Comparison of ENCODE assay signal across 12 cellular contexts in genomic region chr1:23695667-23696066, GRCh38. TPM values are rescaled to one million over a fixed set of nuclear protein-coding genes. Genes with fewer than 3 reads are reported as not detected.
DNase-seq lines count a peak whose midpoint lies in the region; ATAC-seq and TF ChIP-seq lines count a peak whose summit lies in the region.
"Had no signal": no experiment of that assay in that cellular context is flagged by ENCODE, and none has a peak within 500 bp of the region (broad histone marks: within the 10 kb centered on the region; RNA-seq: fewer than 3 reads in every experiment).

No MANE protein-coding gene starts in this region.

- no peaks in the 10 kb centered on the region for H3K9me2 ChIP-seq in PC-3 (replicated peaks; ENCODE audit: low read length)

- no peak for TF ChIP-seq CTCF in activated CD8-positive, alpha-beta T cell treated with anti-CD3 and anti-CD28 coated beads for 36 hours (IDR thresholded peaks at IDR 0.05)
- TF ChIP-seq CTCF in PC-3 (conservative IDR thresholded peaks at IDR 0.05; ENCODE audit: low read depth, low read length) (no peak), fibroblast of mammary gland (conservative IDR thresholded peaks at IDR 0.05; ENCODE audit: control insufficient read depth, insufficient read depth, low read depth, low read length) (no peak), sigmoid colon (IDR thresholded peaks at IDR 0.05) (no peak)

- no peak for TF ChIP-seq POLR2A in sigmoid colon (IDR thresholded peaks at IDR 0.05)

- H3K27ac Mint-ChIP-seq in activated CD8-positive, alpha-beta T cell treated with anti-CD3 and anti-CD28 coated beads for 36 hours, result peak overlapping the region; percentile 66
- H3K27ac Mint-ChIP-seq in activated CD8-positive, alpha-beta T cell treated with anti-CD3 and anti-CD28 coated beads, Interleukin-2, amount 10 ng/mL, durations not matched to agents 7 days and 5 days, result no peak overlapping the region
- H3K27ac Mint-ChIP-seq in stimulated activated effector memory CD8-positive, alpha-beta T cell treated with anti-CD3 and anti-CD28 coated beads, Interleukin-12 subunit alpha, Interleukin-12 subunit beta, amount 100 ng/mL, for 72 hours, result peak overlapping the region; percentile 97

- peaks cover 74% of the 10 kb centered on the region for H3K4me1 Mint-ChIP-seq in activated CD8-positive, alpha-beta T cell treated with anti-CD3 and anti-CD28 coated beads for 36 hours (ENCODE audit: low read depth)
- H3K4me1 Mint-ChIP-seq in activated CD8-positive, alpha-beta T cell treated with anti-CD3 and anti-CD28 coated beads, Interleukin-2, amount 10 ng/mL, durations not matched to agents 7 days and 5 days (ENCODE audit: low read depth), result peaks cover 71% of the 10 kb centered on the region
- H3K4me1 Mint-ChIP-seq in stimulated activated effector memory CD8-positive, alpha-beta T cell treated with anti-CD3 and anti-CD28 coated beads, Interleukin-12 subunit alpha, Interleukin-12 subunit beta, amount 100 ng/mL, for 72 hours, result peaks cover 64% of the 10 kb centered on the region

- H3K27me3 ChIP-seq in PC-3 (ENCODE audit: low read length) (no peaks in the 10 kb centered on the region), sigmoid colon (no peaks in the 10 kb centered on the region)
- H3K27me3 ChIP-seq: transverse colon had no signal

- H3K27ac ChIP-seq in PC-3 (ENCODE audit: low read length), result no peak overlapping the region
- H3K27ac ChIP-seq in sigmoid colon, result no peak overlapping the region
- H3K27ac ChIP-seq: KMS-11, skin epidermis, transverse colon had no signal

- H3K36me3 Mint-ChIP-seq in activated CD8-positive, alpha-beta T cell treated with anti-CD3 and anti-CD28 coated beads for 36 hours (ENCODE audit: low read depth), result peaks cover 86% of the 10 kb centered on the region
- H3K36me3 Mint-ChIP-seq in activated CD8-positive, alpha-beta T cell treated with anti-CD3 and anti-CD28 coated beads, Interleukin-2, amount 10 ng/mL, durations not matched to agents 7 days and 5 days (ENCODE audit: low read depth), result peaks cover 80% of the 10 kb centered on the region
- H3K36me3 Mint-ChIP-seq in stimulated activated effector memory CD8-positive, alpha-beta T cell treated with anti-CD3 and anti-CD28 coated beads, Interleukin-12 subunit alpha, Interleukin-12 subunit beta, amount 100 ng/mL, for 72 hours, result peaks cover 94% of the 10 kb centered on the region

- DNase-seq in activated CD8-positive, alpha-beta T cell treated with anti-CD3 and anti-CD28 coated beads for 36 hours, result no peak
- DNase-seq in activated CD8-positive, alpha-beta T cell treated with anti-CD3 and anti-CD28 coated beads, Interleukin-2, amount 10 ng/mL, durations not matched to agents 7 days and 5 days, result no peak
- DNase-seq in PC-3 (no peak), fibroblast of mammary gland (ENCODE audit: low read depth) (no peak), sigmoid colon (no peak), pons (ENCODE audit: low spot score) (no peak)
- no peak for DNase-seq in stimulated activated effector memory CD8-positive, alpha-beta T cell treated with anti-CD3 and anti-CD28 coated beads, Interleukin-12 subunit alpha, Interleukin-12 subunit beta, amount 100 ng/mL, for 72 hours (ENCODE audit: low spot score in 2 of 2)
- DNase-seq: NCI-H2081 had no signal

- intact Hi-C loops in activated CD8-positive, alpha-beta T cell treated with anti-CD3 and anti-CD28 coated beads for 36 hours (cut with micrococcal nuclease), result loop anchor here (5.0 kb wide), 1 partner anchor 52 kb away; no protein-coding TSS in a partner anchor
- intact Hi-C loops in PC-3 (cut with micrococcal nuclease), result no loop called here
- intact Hi-C loops in sigmoid colon (cut with DNase I), result no loop called here

- no peaks in the 10 kb centered on the region for H3K9me3 ChIP-seq in PC-3 (ENCODE audit: low read length)
- no peaks in the 10 kb centered on the region for H3K9me3 ChIP-seq in sigmoid colon
- H3K9me3 ChIP-seq: transverse colon had no signal

- WGBS in sigmoid colon, 2 donors, result 97 to 98% methylated on average over 3 of the region's 3 CpGs

- TF ChIP-seq EP300 in sigmoid colon (IDR thresholded peaks at IDR 0.05), result no peak

- H3K9ac ChIP-seq in PC-3 (ENCODE audit: low read length), result no peak overlapping the region
- H3K9ac ChIP-seq: KMS-11 had no signal

- no peak overlapping the region for H2AFZ ChIP-seq in PC-3 (ENCODE audit: low read length)

- no peaks in the 10 kb centered on the region for H3K27me3 Mint-ChIP-seq in activated CD8-positive, alpha-beta T cell treated with anti-CD3 and anti-CD28 coated beads for 36 hours
- no peaks in the 10 kb centered on the region for H3K27me3 Mint-ChIP-seq in activated CD8-positive, alpha-beta T cell treated with anti-CD3 and anti-CD28 coated beads, Interleukin-2, amount 10 ng/mL, durations not matched to agents 7 days and 5 days (ENCODE audit: low read depth)

- H3K79me2 ChIP-seq in PC-3 (ENCODE audit: low read length), result peaks cover 91% of the 10 kb centered on the region

- BruUV-seq in PC-3 (replicated peaks; lab: Mats Ljungman, UMichigan), result no TSS peak

- POLR2A ChIA-PET in activated CD8-positive, alpha-beta T cell treated with anti-CD3 and anti-CD28 coated beads for 36 hours (lab: Charles Lee), result interaction anchor here (1.0 to 4.3 kb wide), 7 partner anchors 9 to 167 kb away, joined by 3 to 24 read pairs (median 4); partner anchors contain the start of genes ELOA and PITHD1
- POLR2A ChIA-PET in activated CD8-positive, alpha-beta T cell treated with anti-CD3 and anti-CD28 coated beads, Interleukin-2, amount 10 ng/mL, durations not matched to agents 7 days and 5 days (lab: Charles Lee), result interaction anchor here (2.5 kb wide), 1 partner anchor 48 kb away, joined by 10 read pairs; the partner anchor contains the start of gene ELOA
- POLR2A ChIA-PET in PC-3 (lab: Charles Lee; ENCODE audit: unreplicated experiment), result interaction anchor here (0.6 kb wide), 1 partner anchor 14 kb away, joined by 3 read pairs; no protein-coding TSS in a partner anchor

- ATAC-seq in activated CD8-positive, alpha-beta T cell treated with anti-CD3 and anti-CD28 coated beads for 36 hours, result no peak
- ATAC-seq in activated CD8-positive, alpha-beta T cell treated with anti-CD3 and anti-CD28 coated beads, Interleukin-2, amount 10 ng/mL, durations not matched to agents 7 days and 5 days, result no peak
- ATAC-seq in PC-3, result no peak
- no peak for ATAC-seq in stimulated activated effector memory CD8-positive, alpha-beta T cell treated with anti-CD3 and anti-CD28 coated beads, Interleukin-12 subunit alpha, Interleukin-12 subunit beta, amount 100 ng/mL, for 72 hours
- no peak for ATAC-seq in HG02938 (IDR thresholded peaks at IDR 0.05; ENCODE audit: unreplicated experiment)

- H3K4me3 Mint-ChIP-seq in activated CD8-positive, alpha-beta T cell treated with anti-CD3 and anti-CD28 coated beads for 36 hours, result peak overlapping the region; percentile 95
- no peak overlapping the region for H3K4me3 Mint-ChIP-seq in activated CD8-positive, alpha-beta T cell treated with anti-CD3 and anti-CD28 coated beads, Interleukin-2, amount 10 ng/mL, durations not matched to agents 7 days and 5 days
- peak overlapping the region; percentile 90 for H3K4me3 Mint-ChIP-seq in stimulated activated effector memory CD8-positive, alpha-beta T cell treated with anti-CD3 and anti-CD28 coated beads, Interleukin-12 subunit alpha, Interleukin-12 subunit beta, amount 100 ng/mL, for 72 hours

- peak overlapping the region; percentile 86 for H3K4me2 ChIP-seq in PC-3 (ENCODE audit: low read length)

- peaks cover 84% of the 10 kb centered on the region for H4K20me1 ChIP-seq in PC-3 (ENCODE audit: low read length)

- no peak overlapping the region for H3K4me3 ChIP-seq in PC-3 (ENCODE audit: low read length)
- H3K4me3 ChIP-seq in fibroblast of mammary gland (ENCODE audit: control insufficient read depth, low read depth, low read length), result peak overlapping the region; percentile 4
- no peak overlapping the region for H3K4me3 ChIP-seq in sigmoid colon
- H3K4me3 ChIP-seq: skin epidermis, transverse colon had no signal

- H3F3A ChIP-seq in PC-3 (ENCODE audit: low read length, unreplicated experiment), result no peaks in the 10 kb centered on the region

- peaks cover 84% of the 10 kb centered on the region for H3K36me3 ChIP-seq in PC-3 (ENCODE audit: low read depth, low read length)
- H3K36me3 ChIP-seq in sigmoid colon, result peaks cover 30 to 81% (median 40%) of the 10 kb centered on the region in 4 donors

- CTCF ChIA-PET in activated CD8-positive, alpha-beta T cell treated with anti-CD3 and anti-CD28 coated beads for 36 hours (lab: Charles Lee), result interaction anchor here (1.0 kb wide), 1 partner anchor 59 kb away, joined by 4 read pairs; no protein-coding TSS in a partner anchor
- CTCF ChIA-PET in activated CD8-positive, alpha-beta T cell treated with anti-CD3 and anti-CD28 coated beads, Interleukin-2, amount 10 ng/mL, durations not matched to agents 7 days and 5 days (lab: Charles Lee), result interaction anchor here (1.2 to 1.7 kb wide), 2 partner anchors 76 to 167 kb away, joined by 4 read pairs; no protein-coding TSS in a partner anchor
- CTCF ChIA-PET in PC-3 (lab: Charles Lee), result no interaction called here

- H3K4me1 ChIP-seq in PC-3 (ENCODE audit: insufficient read depth, low read length) (peaks cover 21% of the 10 kb centered on the region), sigmoid colon (peaks cover 0 to 55% (median 39%) of the 10 kb centered on the region in 4 donors)

- no peaks in the 10 kb centered on the region for H3K9me3 Mint-ChIP-seq in activated CD8-positive, alpha-beta T cell treated with anti-CD3 and anti-CD28 coated beads for 36 hours
- H3K9me3 Mint-ChIP-seq in activated CD8-positive, alpha-beta T cell treated with anti-CD3 and anti-CD28 coated beads, Interleukin-2, amount 10 ng/mL, durations not matched to agents 7 days and 5 days (ENCODE audit: insufficient read depth), result no peaks in the 10 kb centered on the region
- H3K9me3 Mint-ChIP-seq in stimulated activated effector memory CD8-positive, alpha-beta T cell treated with anti-CD3 and anti-CD28 coated beads, Interleukin-12 subunit alpha, Interleukin-12 subunit beta, amount 100 ng/mL, for 72 hours, result no peaks in the 10 kb centered on the region

RNA-seq across cellular contexts. Expression of gene RPL11, which starts 4.1 kb away (rescaled TPM):
- 1,000 to 10,000 TPM; 1,493 to 1,569 TPM for total RNA-seq in activated CD8-positive, alpha-beta T cell treated with anti-CD3 and anti-CD28 coated beads for 36 hours
- total RNA-seq in activated CD8-positive, alpha-beta T cell treated with anti-CD3 and anti-CD28 coated beads, Interleukin-2, amount 10 ng/mL, durations not matched to agents 7 days and 5 days, result 1,000 to 10,000 TPM; 1,096 to 1,128 TPM
- total RNA-seq in PC-3 (2014; rRNA removed), result 1,031 and 1,441 TPM in 2 replicates
- total RNA-seq in sigmoid colon, result 1,000 to 10,000 TPM in 2 of 4 donors, 100 to 1,000 TPM in 2; 735 to 1,309 (median 1,008) TPM
- polyA plus RNA-seq in sigmoid colon, result 1,000 to 10,000 TPM; 2,325 to 3,932 (median 2,641) TPM

RNA-seq across cellular contexts. Expression of gene ELOA, which starts 47.6 kb away (rescaled TPM):
- 10 to 100 TPM; 29.7 to 29.9 TPM for total RNA-seq in activated CD8-positive, alpha-beta T cell treated with anti-CD3 and anti-CD28 coated beads for 36 hours
- total RNA-seq in activated CD8-positive, alpha-beta T cell treated with anti-CD3 and anti-CD28 coated beads, Interleukin-2, amount 10 ng/mL, durations not matched to agents 7 days and 5 days, result 10 to 100 TPM; 29.2 to 31.0 TPM
- total RNA-seq in PC-3 (2014; rRNA removed) (50.7 and 50.9 TPM in 2 replicates), sigmoid colon (10 to 100 TPM; 25.7 to 29.9 (median 26.7) TPM)
- polyA plus RNA-seq in sigmoid colon, result 10 to 100 TPM; 12.3 to 18.3 (median 15.0) TPM
